In the genomic region with DNA sequence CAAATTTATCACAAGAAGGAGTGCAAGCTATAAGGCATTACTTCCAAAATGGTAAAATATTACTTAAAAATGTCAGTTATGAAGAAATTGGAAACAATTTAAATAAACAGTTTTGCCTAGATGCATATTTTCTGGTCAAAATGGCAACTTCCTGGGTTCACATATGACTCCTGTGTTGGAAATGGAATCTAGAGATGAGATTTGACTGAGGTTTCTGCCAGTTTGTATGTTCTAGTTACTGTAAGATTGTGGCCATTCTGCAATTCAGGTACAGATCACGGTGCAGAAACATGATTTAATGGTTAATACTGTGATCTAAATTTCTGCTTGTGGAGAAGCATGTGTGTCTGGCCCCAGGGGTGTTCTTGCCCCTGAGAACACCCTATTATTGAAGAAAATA, we compare ENCODE assay signal across 18 cellular contexts. TPM values are rescaled to one million over a fixed set of nuclear protein-coding genes. Genes with fewer than 3 reads are reported as not detected.
DNase-seq lines count a peak whose midpoint lies in the region; ATAC-seq lines count a peak whose summit lies in the region.
"Had no signal": no experiment of that assay in that cellular context is flagged by ENCODE, and none has a peak within 500 bp of the region (broad histone marks: within the 10 kb centered on the region; RNA-seq: fewer than 3 reads in every experiment).

No MANE protein-coding gene starts in this region.

- peak; percentile 46 for ATAC-seq in GM18517 (IDR thresholded peaks at IDR 0.05; ENCODE audit: unreplicated experiment)
- ATAC-seq in GM21360 (IDR thresholded peaks at IDR 0.05; ENCODE audit: unreplicated experiment), result peak; percentile 32
- peak; percentile 21 for ATAC-seq in HG02870 (IDR thresholded peaks at IDR 0.05; ENCODE audit: unreplicated experiment)
- peak; percentile 39 for ATAC-seq in HG03432 (IDR thresholded peaks at IDR 0.05; ENCODE audit: unreplicated experiment)
- no peak for ATAC-seq in activated T-cell treated with anti-CD3 and anti-CD28 coated beads, Interleukin-2, amount 50 U/mL, for 72 hours (replicated peaks in 1 of 2)
- ATAC-seq: heart right ventricle; left cardiac atrium; stimulated activated naive CD8-positive, alpha-beta T cell treated with anti-CD3 and anti-CD28 coated beads, Interleukin-15, amount 100 ng/mL, for 72 hours had no signal

- DNase-seq in activated T-cell treated with anti-CD3 and anti-CD28 coated beads, Interleukin-2, amount 50 U/mL, for 72 hours, result no peak
- DNase-seq in Ammon's horn (ENCODE audit: low spot score) (no peak), medulla oblongata (ENCODE audit: extremely low spot score) (no peak), NCI-H82 treated with DMSO at 0.1 percent for 48 hours (lab: John Stamatoyannopoulos, UW; ENCODE audit: unreplicated experiment) (no peak)
- DNase-seq: heart right ventricle; left cardiac atrium; NCI-H146; NCI-H82; SIG-M5; stimulated activated CD4-positive, alpha-beta T cell treated with anti-CD3 and anti-CD28 coated beads, Interleukin-2, amount 100 ng/mL, for 48 hours; stimulated activated naive CD8-positive, alpha-beta T cell treated with anti-CD3 and anti-CD28 coated beads, Interleukin-15, amount 100 ng/mL, for 72 hours had no signal

- no peak overlapping the region for H3K27ac Mint-ChIP-seq in activated T-cell treated with anti-CD3 and anti-CD28 coated beads, Interleukin-2, amount 50 U/mL, for 72 hours
- H3K27ac Mint-ChIP-seq: activated naive CD8-positive, alpha-beta T cell; stimulated activated naive CD8-positive, alpha-beta T cell treated with anti-CD3 and anti-CD28 coated beads, Interleukin-15, amount 100 ng/mL, for 72 hours had no signal

- no peak overlapping the region for H3K4me3 Mint-ChIP-seq in activated T-cell treated with anti-CD3 and anti-CD28 coated beads, Interleukin-2, amount 50 U/mL, for 72 hours
- H3K4me3 Mint-ChIP-seq: activated naive CD8-positive, alpha-beta T cell; central memory CD8-positive, alpha-beta T cell; stimulated activated naive CD8-positive, alpha-beta T cell treated with anti-CD3 and anti-CD28 coated beads, Interleukin-15, amount 100 ng/mL, for 72 hours had no signal

- peaks cover 5% of the 10 kb centered on the region for H3K4me1 Mint-ChIP-seq in activated T-cell treated with anti-CD3 and anti-CD28 coated beads, Interleukin-2, amount 50 U/mL, for 72 hours (ENCODE audit: low read depth)
- H3K4me1 Mint-ChIP-seq: central memory CD8-positive, alpha-beta T cell; stimulated activated naive CD8-positive, alpha-beta T cell treated with anti-CD3 and anti-CD28 coated beads, Interleukin-15, amount 100 ng/mL, for 72 hours had no signal

- H3K36me3 Mint-ChIP-seq in activated T-cell treated with anti-CD3 and anti-CD28 coated beads, Interleukin-2, amount 50 U/mL, for 72 hours (ENCODE audit: insufficient read depth in 2 of 2), result no peaks in the 10 kb centered on the region
- H3K36me3 Mint-ChIP-seq: activated naive CD8-positive, alpha-beta T cell had no signal

- H3K9me3 Mint-ChIP-seq in activated T-cell treated with anti-CD3 and anti-CD28 coated beads, Interleukin-2, amount 50 U/mL, for 72 hours, result peaks cover 7 to 9% of the 10 kb centered on the region in 2 donors

- H3K27me3 Mint-ChIP-seq in activated T-cell treated with anti-CD3 and anti-CD28 coated beads, Interleukin-2, amount 50 U/mL, for 72 hours (ENCODE audit: low read depth), result no peaks in the 10 kb centered on the region
- H3K27me3 Mint-ChIP-seq: activated naive CD8-positive, alpha-beta T cell; central memory CD8-positive, alpha-beta T cell; stimulated activated naive CD8-positive, alpha-beta T cell treated with anti-CD3 and anti-CD28 coated beads, Interleukin-15, amount 100 ng/mL, for 72 hours had no signal

RNA-seq across cellular contexts. Expression of a gene that starts 3.4 kb away (rescaled TPM):
- not detected for total RNA-seq in activated T-cell treated with anti-CD3 and anti-CD28 coated beads, Interleukin-2, amount 50 U/mL, for 72 hours
- total RNA-seq: heart right ventricle, left cardiac atrium, myocyte had no signal

RNA-seq across cellular contexts. Expression of a gene that starts 10.5 kb away (rescaled TPM):
- not detected for total RNA-seq in activated T-cell treated with anti-CD3 and anti-CD28 coated beads, Interleukin-2, amount 50 U/mL, for 72 hours
- total RNA-seq: heart right ventricle, left cardiac atrium, myocyte had no signal

RNA-seq across cellular contexts. Expression of a gene that starts 23.7 kb away (rescaled TPM):
- total RNA-seq in activated T-cell treated with anti-CD3 and anti-CD28 coated beads, Interleukin-2, amount 50 U/mL, for 72 hours, result not detected
- total RNA-seq: heart right ventricle, left cardiac atrium, myocyte had no signal

RNA-seq across cellular contexts. Expression of a gene that starts 51.2 kb away (rescaled TPM):
- not detected for total RNA-seq in activated T-cell treated with anti-CD3 and anti-CD28 coated beads, Interleukin-2, amount 50 U/mL, for 72 hours
- total RNA-seq: heart right ventricle, left cardiac atrium, myocyte had no signal

Comparison
In these comparisons a context has a peak if more than half of its experiments do, and no peak if none do; other contexts are left out.
1. ATAC-seq: peak in GM18517 (single experiment), GM21360 (single experiment), HG02870 (single experiment) and HG03432 (single experiment); none in activated T-cell treated with anti-CD3 and anti-CD28 coated beads, Interleukin-2, amount 50 U/mL, for 72 hours (0 of 2).